18 cellular contexts compared by ENCODE assay signal in the genomic region with DNA sequence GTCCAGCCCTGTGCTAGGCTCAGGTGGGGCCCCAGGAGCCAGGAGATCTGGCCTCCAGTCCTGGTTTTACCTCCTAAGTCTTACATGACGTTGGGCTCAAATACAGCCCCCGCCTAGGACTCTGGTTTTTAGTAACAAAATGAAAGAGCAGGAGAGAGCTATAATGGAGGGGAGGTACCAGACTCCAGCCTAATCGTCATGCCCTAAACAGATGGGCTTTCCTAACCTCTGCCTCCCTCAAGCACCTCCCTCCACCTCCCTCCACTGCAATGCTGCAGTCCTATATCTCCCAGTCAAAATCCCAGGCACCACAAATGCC. TPM values are rescaled to one million over a fixed set of nuclear protein-coding genes. Genes with fewer than 3 reads are reported as not detected.
"Had no signal": no experiment of that assay in that cellular context is flagged by ENCODE, and none has a peak within 500 bp of the region (broad histone marks: within the 10 kb centered on the region; RNA-seq: fewer than 3 reads in every experiment).

No MANE protein-coding gene starts in this region.

- H3K27ac Mint-ChIP-seq: activated CD4-positive, alpha-beta T cell treated with anti-CD3 and anti-CD28 coated beads, Interleukin-2, amount 10 ng/mL, durations not matched to agents 7 days and 5 days; activated naive CD4-positive, alpha-beta T cell treated with anti-CD3 and anti-CD28 coated beads, Interleukin-2, amount 50 U/mL, for 24 hours; dendritic cell treated with granulocyte-macrophage colony-stimulating factor and Interleukin-4, amounts not matched to agents 40 ng/mL and 50 ng/mL, for 4 days; nephron progenitor cell; WTC11 had no signal

- H3K9me3 Mint-ChIP-seq: activated CD4-positive, alpha-beta T cell treated with anti-CD3 and anti-CD28 coated beads, Interleukin-2, amount 10 ng/mL, durations not matched to agents 7 days and 5 days; activated naive CD4-positive, alpha-beta T cell treated with anti-CD3 and anti-CD28 coated beads, Interleukin-2, amount 50 U/mL, for 24 hours; dendritic cell treated with granulocyte-macrophage colony-stimulating factor and Interleukin-4, amounts not matched to agents 40 ng/mL and 50 ng/mL, for 4 days; nephron progenitor cell had no signal

- H3K4me3 ChIP-seq: body of pancreas, hepatocyte, upper lobe of left lung had no signal

- ATAC-seq: body of pancreas, left ventricle myocardium superior, sciatic nerve, WTC11 had no signal

- FAIRE-seq: kidney had no signal

- DNase-seq: activated CD4-positive, alpha-beta T cell treated with anti-CD3 and anti-CD28 coated beads, Interleukin-2, amount 10 ng/mL, durations not matched to agents 7 days and 5 days; activated effector memory CD4-positive, alpha-beta T cell treated with Interleukin-2 at 50 U/mL for 16 hours; activated T-cell treated with anti-CD3 and anti-CD28 coated beads for 4 hours; amniotic stem cell; body of pancreas; erythroblast; kidney; left ventricle myocardium superior; mesendoderm; nephron progenitor cell; stimulated activated CD4-positive, alpha-beta T cell treated with anti-CD3 and anti-CD28 coated beads, Interleukin-2, amount 100 ng/mL, for 24 hours; stimulated activated naive CD4-positive, alpha-beta T cell treated with Interleukin-2 at 50 U/mL for 16 hours; upper lobe of left lung had no signal

- H3K36me3 ChIP-seq: upper lobe of left lung had no signal

- H3K9me3 ChIP-seq: body of pancreas, upper lobe of left lung had no signal

- H3K27me3 Mint-ChIP-seq: activated CD4-positive, alpha-beta T cell treated with anti-CD3 and anti-CD28 coated beads, Interleukin-2, amount 10 ng/mL, durations not matched to agents 7 days and 5 days; activated naive CD4-positive, alpha-beta T cell treated with anti-CD3 and anti-CD28 coated beads, Interleukin-2, amount 50 U/mL, for 24 hours had no signal

- H3K27ac ChIP-seq: body of pancreas, hepatocyte, upper lobe of left lung had no signal

- H3K36me3 Mint-ChIP-seq: activated naive CD4-positive, alpha-beta T cell treated with anti-CD3 and anti-CD28 coated beads, Interleukin-2, amount 50 U/mL, for 24 hours had no signal

- H3K4me3 Mint-ChIP-seq: activated CD4-positive, alpha-beta T cell treated with anti-CD3 and anti-CD28 coated beads, Interleukin-2, amount 10 ng/mL, durations not matched to agents 7 days and 5 days; activated naive CD4-positive, alpha-beta T cell treated with anti-CD3 and anti-CD28 coated beads, Interleukin-2, amount 50 U/mL, for 24 hours; dendritic cell treated with granulocyte-macrophage colony-stimulating factor and Interleukin-4, amounts not matched to agents 40 ng/mL and 50 ng/mL, for 4 days; nephron progenitor cell; WTC11 had no signal

- H3K27me3 ChIP-seq: body of pancreas, hepatocyte, upper lobe of left lung had no signal

RNA-seq across cellular contexts. Expression of a gene that starts 28.6 kb away (rescaled TPM):
- total RNA-seq: activated CD4-positive, alpha-beta T cell treated with anti-CD3 and anti-CD28 coated beads, Interleukin-2, amount 10 ng/mL, durations not matched to agents 7 days and 5 days had no signal
